ENCODE assay signal across 8 cellular contexts in the genomic region with DNA sequence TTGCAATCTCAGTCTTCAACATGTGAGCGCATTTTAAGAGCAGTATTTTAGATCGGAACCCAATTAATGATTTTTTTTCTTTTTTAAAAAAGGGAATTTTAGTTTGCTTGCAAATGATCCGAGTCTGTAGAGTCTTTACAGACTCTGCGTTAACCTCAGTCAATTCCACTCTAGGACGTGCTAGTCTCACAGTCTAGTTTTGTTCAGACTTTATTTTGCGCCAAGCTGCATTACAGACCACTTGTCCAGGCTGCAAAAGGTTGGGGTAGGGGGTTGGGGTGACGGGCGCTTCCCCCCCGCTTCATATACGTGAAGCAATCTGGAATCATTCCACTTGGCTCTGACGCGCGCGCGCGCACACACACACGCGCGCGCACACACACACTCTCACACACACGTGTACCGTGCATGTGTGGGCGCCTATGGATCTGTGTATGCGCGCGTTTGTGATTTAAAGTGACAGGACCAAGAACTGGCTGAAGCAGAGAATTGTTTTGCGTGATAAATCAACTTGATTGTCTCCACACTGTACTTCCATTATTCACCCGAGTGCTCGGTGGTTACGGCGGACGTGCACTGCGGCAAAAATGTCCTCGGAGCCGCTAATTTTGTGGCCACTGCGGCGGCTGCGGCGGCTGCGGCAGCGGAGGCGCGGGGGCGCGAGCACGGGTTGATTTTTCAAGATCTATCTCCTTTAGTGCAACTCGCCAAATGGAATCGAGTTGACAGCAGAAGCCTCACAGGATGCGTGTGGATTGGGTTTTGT. TPM values are rescaled to one million over a fixed set of nuclear protein-coding genes. Genes with fewer than 3 reads are reported as not detected.
DNase-seq lines count a peak whose midpoint lies in the region; ATAC-seq and TF ChIP-seq lines count a peak whose summit lies in the region.

No MANE protein-coding gene starts in this region.

- no peak for ATAC-seq in HG03097 (IDR thresholded peaks at IDR 0.05; ENCODE audit: low FRiP score, unreplicated experiment)
- no peak for ATAC-seq in HG03457 (IDR thresholded peaks at IDR 0.05; ENCODE audit: unreplicated experiment)

- H3K27me3 Mint-ChIP-seq in progenitor cell of endocrine pancreas = peaks cover 83% of the 10 kb centered on the region

- DNase-seq in A673 (ENCODE audit: low spot score) (peak; percentile 81), HCEC 1CT (peak; percentile 41), RPMI7951 (ENCODE audit: low read depth) (peak; percentile 45), astrocyte of the spinal cord (ENCODE audit: low read depth, low spot score) (peak; percentile 52), hepatic stellate cell (ENCODE audit: low spot score) (peak; percentile 34), progenitor cell of endocrine pancreas (ENCODE audit: low spot score, unreplicated experiment) (no peak)

- POLR2A ChIA-PET in A673 (lab: Charles Lee; ENCODE audit: low non-redundant PET) = no interaction called here

- intact Hi-C loops in A673 (cut with micrococcal nuclease; ENCODE audit: unreplicated experiment) = loop anchor here (10.0 kb wide), 1 partner anchor 528 kb away; no protein-coding TSS in a partner anchor

- peak overlapping the region; percentile 65 for H3K27ac ChIP-seq in A673 (ENCODE audit: low read depth, low read length, poor library complexity, severe bottlenecking)

- H3K4me1 ChIP-seq in A673 (ENCODE audit: insufficient read depth, low read length, poor library complexity, severe bottlenecking) = peaks cover 34% of the 10 kb centered on the region

- H3K4me3 ChIP-seq in A673 (ENCODE audit: low read depth, low read length, poor library complexity, severe bottlenecking) (peak overlapping the region; percentile 83), astrocyte of the spinal cord (ENCODE audit: low read depth, low read length) (peak overlapping the region; percentile 61)

- in situ Hi-C loops in astrocyte of the spinal cord (cut with HindIII; ENCODE audit: low sequenced_read_pairs) = no loop called here

- no peaks in the 10 kb centered on the region for H3K9me3 ChIP-seq in A673 (ENCODE audit: low read depth, low read length, poor library complexity, severe bottlenecking)

- no peak overlapping the region for H3K27ac Mint-ChIP-seq in progenitor cell of endocrine pancreas

- TF ChIP-seq CTCF in A673 (conservative IDR thresholded peaks at IDR 0.05; ENCODE audit: low read depth, low read length) (no peak), astrocyte of the spinal cord (IDR thresholded peaks at IDR 0.05; ENCODE audit: low read depth, low read length) (no peak), progenitor cell of endocrine pancreas (IDR thresholded peaks at IDR 0.05; ENCODE audit: unreplicated experiment) (no peak)

- H3K4me1 Mint-ChIP-seq in progenitor cell of endocrine pancreas (ENCODE audit: low read depth) = peaks cover 13% of the 10 kb centered on the region

- no TSS peak for BruUV-seq in A673 (replicated peaks; lab: Mats Ljungman, UMichigan)

- H3K9me3 Mint-ChIP-seq in progenitor cell of endocrine pancreas (ENCODE audit: low read depth) = no peaks in the 10 kb centered on the region

- H3K36me3 Mint-ChIP-seq in progenitor cell of endocrine pancreas (ENCODE audit: insufficient read depth) = no peaks in the 10 kb centered on the region

- H3K27me3 ChIP-seq in A673 (replicated peaks; ENCODE audit: insufficient read depth, low read depth, low read length, poor library complexity) = no peaks in the 10 kb centered on the region

- H3K4me3 Mint-ChIP-seq in progenitor cell of endocrine pancreas (ENCODE audit: low read depth) = peak overlapping the region; percentile 82

- H3K36me3 ChIP-seq in A673 (ENCODE audit: insufficient read depth, low read length, poor library complexity, severe bottlenecking) = no peaks in the 10 kb centered on the region

- CTCF ChIA-PET in A673 (lab: Charles Lee) = no interaction called here

RNA-seq across cellular contexts. Expression of a gene that starts 25.5 kb away (rescaled TPM):
- 65.4 and 67.1 TPM in 2 replicates for total RNA-seq in A673 (2021)
- total RNA-seq in RPMI7951 (2014; rRNA removed; shearing (Covaris generic)) = 0.78 and 3.0 TPM in 2 replicates
- 1.2 and 3.9 TPM in 2 replicates for total RNA-seq in progenitor cell of endocrine pancreas

Comparison
In these comparisons a context has a peak if more than half of its experiments do, and no peak if none do; other contexts are left out.
1. RNA of a gene that starts 25.5 kb away (total RNA-seq): 65.4 to 67.1 TPM in A673; 0.78 to 3.0 TPM in RPMI7951 and 1.2 to 3.9 TPM in progenitor cell of endocrine pancreas; every median in the first group is over 10 times any median in the second.